ENCODE assay signal across 1 cellular context in the genomic region with DNA sequence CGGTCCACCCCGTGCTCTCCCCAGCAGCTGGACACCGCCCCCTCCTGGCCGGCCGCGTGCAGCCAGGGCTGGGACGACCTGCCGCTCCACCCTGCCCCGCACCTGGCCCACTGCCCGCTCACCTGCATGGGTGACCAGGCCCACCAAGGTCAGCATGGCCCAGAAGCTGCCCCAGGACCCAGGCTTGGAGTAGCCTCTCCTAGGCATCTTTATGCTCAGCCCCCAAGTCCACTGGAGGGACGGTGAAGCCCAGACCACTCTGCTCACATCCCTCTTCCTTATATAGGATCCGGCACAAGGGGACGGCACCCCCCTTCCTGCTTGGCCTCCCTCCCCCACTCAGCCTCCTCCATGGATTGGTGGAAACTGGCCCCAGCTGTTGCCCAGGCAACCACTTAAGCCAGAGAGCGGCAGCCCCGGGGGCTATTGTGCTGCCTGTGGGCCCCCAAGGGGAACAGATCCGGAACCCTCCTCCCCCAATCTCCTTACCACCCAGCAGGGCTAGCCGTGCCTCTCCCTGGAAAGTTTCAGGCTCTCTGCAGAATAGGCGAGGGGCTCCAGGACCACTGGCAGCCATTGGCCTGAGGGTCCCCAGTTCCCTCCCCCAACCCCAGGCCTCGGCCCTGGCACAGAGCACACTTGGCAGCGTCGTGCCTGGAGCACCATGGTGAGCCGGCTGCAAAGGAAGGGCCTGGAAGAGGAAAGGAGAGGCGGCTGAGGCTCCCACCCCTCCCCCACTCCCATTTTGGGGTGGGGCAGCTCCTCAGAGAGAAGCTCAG.
TF ChIP-seq lines count a peak whose summit lies in the region.

TSS of gene BTBD17 (minus strand) at position 256 of the 779 bp plus-strand sequence. CDS start at position 207, 49 bp downstream.

TF ChIP-seq in endothelial cell of umbilical vein, 7 proteins besides CTCF, POLR2A, EP300 and RAD21 (continued from another document):
- TF ChIP-seq, protein P1, sequence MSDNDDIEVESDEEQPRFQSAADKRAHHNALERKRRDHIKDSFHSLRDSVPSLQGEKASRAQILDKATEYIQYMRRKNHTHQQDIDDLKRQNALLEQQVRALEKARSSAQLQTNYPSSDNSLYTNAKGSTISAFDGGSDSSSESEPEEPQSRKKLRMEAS (IDR thresholded peaks at IDR 0.05; ENCODE audit: insufficient read depth, insufficient read length): no peak
- no peak for TF ChIP-seq FOS (IDR thresholded peaks at IDR 0.05; ENCODE audit: borderline replicate concordance, insufficient read depth, low read length)
- no peak for TF ChIP-seq GATA2 (IDR thresholded peaks at IDR 0.05; ENCODE audit: insufficient read depth, insufficient read length, low read depth, low read length)
